In genomic region chr19:45200614-45201013, GRCh38 we compare ENCODE assay signal across 1 cellular context.
TF ChIP-seq lines count a peak whose summit lies in the region.

No MANE protein-coding gene starts in this region.

TF ChIP-seq in K562, 482 proteins besides CTCF, POLR2A, EP300 and RAD21:
- TF ChIP-seq HDAC6 (IDR thresholded peaks at IDR 0.05; ENCODE audit: low read depth, low read length) (no peak), THAP7 (CRISPR knock-in tag; IDR thresholded peaks at IDR 0.05) (no peak), CC2D1A (IDR thresholded peaks at IDR 0.05) (0 out of 2 replicates have a peak, but pooled peaks have one; percentile 43), ZBTB33 (CRISPR knock-in tag; IDR thresholded peaks at IDR 0.05) (peak; percentile 87), ZNF589 (CRISPR knock-in tag; IDR thresholded peaks at IDR 0.05; ENCODE audit: low read depth) (no peak), ARID2 (IDR thresholded peaks at IDR 0.05) (peak; percentile 73), JUND (IDR thresholded peaks at IDR 0.05; ENCODE audit: borderline replicate concordance, low read depth, low read length) (0 out of 2 replicates have a peak, but pooled peaks have one; percentile 10), JUND (tag; IDR thresholded peaks at IDR 0.05; ENCODE audit: borderline replicate concordance, low read depth, low read length) (no peak), DACH1 (IDR thresholded peaks at IDR 0.05; ENCODE audit: partially characterized antibody) (peak; percentile 59), FOXO4 (CRISPR knock-in tag; IDR thresholded peaks at IDR 0.05) (no peak), FOS (IDR thresholded peaks at IDR 0.05; ENCODE audit: extremely low read depth, insufficient read length) (no peak), SMC3 (conservative IDR thresholded peaks at IDR 0.05; ENCODE audit: insufficient read depth, low read depth, low read length) (peak; percentile 84), NR2C1 (IDR thresholded peaks at IDR 0.05) (no peak), NR2C1 (tag; IDR thresholded peaks at IDR 0.05) (no peak), EZH2 (IDR thresholded peaks at IDR 0.05; ENCODE audit: borderline replicate concordance, low read depth, low read length) (no peak), STAG1 (CRISPR knock-in tag; IDR thresholded peaks at IDR 0.05; ENCODE audit: borderline replicate concordance) (peak; percentile 59; the same call in 1 of the 2 replicates)
